ENCODE assay signal across 8 cellular contexts in the genomic region with DNA sequence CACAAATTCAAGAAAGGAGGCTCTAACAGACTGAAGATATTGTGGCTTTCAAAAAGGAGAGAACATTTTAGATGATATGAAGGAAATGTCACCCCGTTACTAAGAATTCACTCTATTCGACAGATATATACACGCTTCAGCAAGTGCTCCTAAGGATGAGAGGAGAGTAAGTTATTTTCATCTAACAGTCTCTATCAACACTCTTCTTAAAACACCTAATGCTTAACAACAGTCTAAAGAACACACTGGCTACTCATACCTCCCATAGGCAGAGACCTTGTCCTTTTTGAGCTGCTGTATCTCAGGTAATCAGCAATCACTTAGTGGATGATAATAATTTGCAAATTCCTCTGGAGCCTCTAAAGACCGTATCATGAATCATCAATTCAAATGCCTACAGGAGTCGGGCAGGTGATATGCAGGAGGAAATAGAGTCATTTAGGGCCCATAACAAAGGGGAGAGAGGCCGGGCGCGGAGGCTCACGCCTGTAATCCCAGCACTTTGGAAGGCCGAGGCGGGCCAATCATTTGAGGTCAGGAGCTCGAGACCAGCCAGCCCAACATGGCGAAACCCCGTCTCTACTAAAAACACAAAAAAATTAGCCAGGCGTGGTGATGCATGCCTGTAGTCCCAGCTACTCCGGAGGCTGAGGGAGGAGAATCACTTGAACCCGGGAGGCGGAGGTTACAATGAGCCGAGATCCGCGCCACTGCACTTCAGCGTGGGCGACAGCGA. TPM values are rescaled to one million over a fixed set of nuclear protein-coding genes. Genes with fewer than 3 reads are reported as not detected.
A peak's percentile ranks its signal among the peaks of the same experiment; 100 is the strongest.
DNase-seq lines count a peak whose midpoint lies in the region; ATAC-seq, FAIRE-seq and TF ChIP-seq lines count a peak whose summit lies in the region.

No MANE protein-coding gene starts in this region.

- peak overlapping the region; percentile 99 for H3K27ac Mint-ChIP-seq in T-helper 2 cell treated with Interferon-gamma antibody and Interleukin-4, amounts not matched to agents 5 μg/mL and 100 μg/mL, for 36 hours

- peaks cover 0 to 9% of the 10 kb centered on the region in 2 experiments; a peak in 2 of 4 replicates for H3K79me2 ChIP-seq in H1 (ENCODE audit: control insufficient read depth in 1 of 2, insufficient read depth in 2 of 2, low read length in 2 of 2)

- H3K9me3 Mint-ChIP-seq in T-helper 2 cell treated with Interferon-gamma antibody and Interleukin-4, amounts not matched to agents 5 μg/mL and 100 μg/mL, for 36 hours: no peaks in the 10 kb centered on the region

- no peak for TF ChIP-seq CTCF in A549 (IDR thresholded peaks at IDR 0.05)
- no peak for TF ChIP-seq CTCF in H1 (IDR thresholded peaks at IDR 0.05; ENCODE audit: control extremely low read depth in 1 of 3, insufficient read depth in 1 of 3, low read depth in 1 of 3, low read length in 3 of 3)
- TF ChIP-seq CTCF in upper lobe of left lung (IDR thresholded peaks at IDR 0.05): no peak

- H4K5ac ChIP-seq in H1 (ENCODE audit: insufficient read length, low read depth, low read length): no peak overlapping the region

- TF ChIP-seq EP300 in A549 (IDR thresholded peaks at IDR 0.05) (no peak), H1 (IDR thresholded peaks at IDR 0.05; ENCODE audit: borderline replicate concordance in 1 of 2, low read depth in 2 of 2, low read length in 2 of 2) (no peak), upper lobe of left lung (IDR thresholded peaks at IDR 0.05) (no peak)

- no peak overlapping the region for H3K18ac ChIP-seq in H1 (ENCODE audit: extremely low read depth, low read length)

- no peak overlapping the region for H2BK15ac ChIP-seq in H1 (ENCODE audit: low read length)

- H4K8ac ChIP-seq in H1 (ENCODE audit: extremely low read depth, insufficient read depth, low read length): no peak overlapping the region

- H3K56ac ChIP-seq in H1 (replicated peaks; ENCODE audit: insufficient read length, low read depth, low read length): no peak overlapping the region

- no peak overlapping the region for H3K4ac ChIP-seq in H1 (replicated peaks; ENCODE audit: insufficient read length, low read depth, low read length)

- CTCF ChIA-PET in A549 (lab: Yijun Ruan, JAX) (interaction anchor here (0.9 to 2.2 kb wide), 8 partner anchors 9 to 441 kb away, joined by 3 to 14 read pairs (median 3); no protein-coding TSS in a partner anchor), H1 (lab: Charles Lee; ENCODE audit: partially characterized antibody) (interaction anchor here (0.8 to 3.0 kb wide), 8 partner anchors 18 to 337 kb away, joined by 3 to 22 read pairs (median 4); partner anchors contain the start of gene KIAA1958)

- H3K4me1 ChIP-seq in A549 (peaks cover 28% of the 10 kb centered on the region; the same call in 2 of the 3 replicates), H1 (replicated peaks in 1 of 4; ENCODE audit: control insufficient read depth in 3 of 4, insufficient read depth in 4 of 4, low read length in 3 of 4) (no peaks in the 10 kb centered on the region; a peak in 3 of 7 replicates), upper lobe of left lung (peaks cover 28 to 39% (median 29%) of the 10 kb centered on the region in 4 donors)

- TF ChIP-seq POLR2A in A549 (IDR thresholded peaks at IDR 0.05; ENCODE audit: low read length) (no peak), H1 (IDR thresholded peaks at IDR 0.05; ENCODE audit: control extremely low read depth in 1 of 2, low read depth in 2 of 2, low read length in 2 of 2) (no peak), upper lobe of left lung (IDR thresholded peaks at IDR 0.05) (no peak)

- H2BK20ac ChIP-seq in H1 (ENCODE audit: low read length): no peak overlapping the region

- no peak overlapping the region for H2BK5ac ChIP-seq in H1 (ENCODE audit: low read depth, low read length)

- DNase-seq in A549 (ENCODE audit: low read depth in 1 of 2, low spot score in 1 of 2) (peak in 1 of 2 experiments; percentile 26), H1 (ENCODE audit: low read depth in 1 of 2, low spot score in 2 of 2) (peak in 1 of 2 experiments; percentile 10), myocyte (ENCODE audit: low read depth) (peak; percentile 9), upper lobe of left lung (peak in 1 of 2 donors; percentile 55), NK-92 (lab: John Stamatoyannopoulos, UW; ENCODE audit: unreplicated experiment) (no peak)
- DNase-seq in T-helper 2 cell treated with Interferon-gamma antibody and Interleukin-4, amounts not matched to agents 5 μg/mL and 100 μg/mL, for 36 hours (ENCODE audit: low spot score): peak; percentile 24

- peaks cover 5% of the 10 kb centered on the region for H3K23me2 ChIP-seq in H1 (ENCODE audit: low read depth, low read length)

- no peak overlapping the region for H2BK12ac ChIP-seq in H1 (ENCODE audit: low read depth, low read length)

- no peak overlapping the region for H3K23ac ChIP-seq in H1 (ENCODE audit: insufficient read length)

- H4K91ac ChIP-seq in H1 (replicated peaks; ENCODE audit: insufficient read length, low read length): no peak overlapping the region

- ATAC-seq in A549: peak in 1 of 2 experiments; percentile 23; a peak in 3 of 6 replicates
- peak; percentile 24 for ATAC-seq in GM18517 (IDR thresholded peaks at IDR 0.05; ENCODE audit: unreplicated experiment)
- ATAC-seq in HG03378 (IDR thresholded peaks at IDR 0.05; ENCODE audit: unreplicated experiment): peak; percentile 11
- peak in 1 of 2 donors; percentile 4 for ATAC-seq in upper lobe of left lung (ENCODE audit: low FRiP score in 2 of 2)

- H3K27me3 Mint-ChIP-seq in T-helper 2 cell treated with Interferon-gamma antibody and Interleukin-4, amounts not matched to agents 5 μg/mL and 100 μg/mL, for 36 hours (ENCODE audit: low read depth): no peaks in the 10 kb centered on the region

- peak overlapping the region; percentile 90 to 93 for H3K27ac ChIP-seq in A549
- H3K27ac ChIP-seq in H1 (ENCODE audit: low read depth, low read length): no peak overlapping the region
- H3K27ac ChIP-seq in upper lobe of left lung: peak overlapping the region; percentile 94 to 98 (median 96)

- 0 out of 2 replicates have a peak overlapping the region, but pooled peaks have one; percentile 14 for H2AFZ ChIP-seq in H1 (ENCODE audit: low read length)

- no peak overlapping the region for H2BK120ac ChIP-seq in H1 (replicated peaks; ENCODE audit: low read depth, low read length)

- H3K4me3 ChIP-seq in A549: peak overlapping the region; percentile 70
- peak overlapping the region; percentile 56 to 93 (median 82) for H3K4me3 ChIP-seq in H1 (ENCODE audit: extremely low read depth in 1 of 4, insufficient read depth in 2 of 4, low read depth in 3 of 4, low read length in 4 of 4)
- peak overlapping the region; percentile 42 to 91 (median 74) for H3K4me3 ChIP-seq in upper lobe of left lung

- H3K36me3 ChIP-seq in H1 (ENCODE audit: control insufficient read depth in 2 of 4, insufficient read depth in 4 of 4, low read length in 3 of 4) (no peaks in the 10 kb centered on the region), upper lobe of left lung (no peaks in the 10 kb centered on the region)

- peak overlapping the region; percentile 99 for H3K4me3 Mint-ChIP-seq in T-helper 2 cell treated with Interferon-gamma antibody and Interleukin-4, amounts not matched to agents 5 μg/mL and 100 μg/mL, for 36 hours

- no peak overlapping the region for H3K14ac ChIP-seq in H1 (ENCODE audit: insufficient read length)

- H2AK5ac ChIP-seq in H1 (ENCODE audit: low read depth, low read length): no peak overlapping the region

- H3K9ac ChIP-seq in H1 (replicated peaks in 1 of 4; ENCODE audit: extremely low read depth in 1 of 4, low read depth in 3 of 4, low read length in 3 of 4): peak overlapping the region in 3 of 4 experiments; percentile 55 to 88 (median 86); a peak in 4 of 7 replicates

- POLR2A ChIA-PET in A549 (lab: Yijun Ruan, JAX): interaction anchor here (0.5 to 2.3 kb wide), 12 partner anchors 9 to 1029 kb away, joined by 3 to 22 read pairs (median 5); partner anchors contain the start of genes DNAJC25, KIAA1958 and PTBP3
- POLR2A ChIA-PET in H1 (lab: Charles Lee; ENCODE audit: partially characterized antibody): interaction anchor here (0.6 to 2.6 kb wide), 6 partner anchors 12 to 340 kb away, joined by 3 to 15 read pairs (median 4); partner anchors contain the start of gene INIP

- H3K4me2 ChIP-seq in A549: peak overlapping the region; percentile 83
- H3K4me2 ChIP-seq in H1 (ENCODE audit: insufficient read depth in 1 of 2, low read depth in 2 of 2, low read length in 2 of 2): peak overlapping the region; percentile 81

- H3K27me3 ChIP-seq in H1 (replicated peaks in 1 of 4; ENCODE audit: control insufficient read depth in 3 of 4, extremely low read depth in 1 of 4, insufficient read depth in 3 of 4, low read length in 3 of 4) (no peaks in the 10 kb centered on the region), upper lobe of left lung (no peaks in the 10 kb centered on the region)

- TF ChIP-seq RAD21 in A549 (conservative IDR thresholded peaks at IDR 0.05 in 1 of 2, IDR thresholded peaks at IDR 0.05 in 1 of 2) (no peak), H1 (IDR thresholded peaks at IDR 0.05 in 1 of 2, conservative IDR thresholded peaks at IDR 0.05 in 1 of 2; ENCODE audit: low read depth in 2 of 2, low read length in 2 of 2) (no peak)

- peaks cover 5% of the 10 kb centered on the region for H3K36me3 Mint-ChIP-seq in T-helper 2 cell treated with Interferon-gamma antibody and Interleukin-4, amounts not matched to agents 5 μg/mL and 100 μg/mL, for 36 hours (ENCODE audit: low read depth)

- 13% methylated on average over 24 of the region's 24 CpGs for WGBS in A549 (ENCODE audit: missing lambda C conversion rate)
- 41% methylated on average over 24 of the region's 24 CpGs; no CpG with 5 or more reads in 1 of the 2 experiments for WGBS in H1 (ENCODE audit: extremely low coverage in 1 of 2, insufficient coverage in 1 of 2, insufficient read length in 1 of 2, insufficient replicate concordance in 2 of 2, low coverage in 1 of 2, low lambda C conversion rate in 2 of 2, missing lambda C conversion rate in 1 of 2), 2 experiments
- 19 to 24% methylated on average over 24 of the region's 24 CpGs for WGBS in upper lobe of left lung, 2 donors

- peaks cover 45% of the 10 kb centered on the region for H3K4me1 Mint-ChIP-seq in T-helper 2 cell treated with Interferon-gamma antibody and Interleukin-4, amounts not matched to agents 5 μg/mL and 100 μg/mL, for 36 hours (ENCODE audit: low read depth)

- no peak for FAIRE-seq in A549 (lab: Jason Lieb, UNC)
- no peak for FAIRE-seq in H1 (lab: Jason Lieb, UNC)

- H3K79me1 ChIP-seq in H1 (ENCODE audit: low read depth, low read length): no peaks in the 10 kb centered on the region; the same call in 1 of the 2 replicates

- H3K9me3 ChIP-seq in A549 (no peaks in the 10 kb centered on the region), H1 (ENCODE audit: insufficient read depth in 2 of 2, low read depth in 1 of 2, low read length in 1 of 2) (no peaks in the 10 kb centered on the region), upper lobe of left lung (no peaks in the 10 kb centered on the region)

- no peaks in the 10 kb centered on the region for H4K20me1 ChIP-seq in H1 (replicated peaks in 1 of 2; ENCODE audit: control insufficient read depth in 1 of 2, insufficient read depth in 2 of 2, low read length in 2 of 2)

RNA-seq across cellular contexts. Expression of gene HSDL2, which starts 1.3 kb away (rescaled TPM):
- polyA plus RNA-seq in A549 (2011; rRNA removed) (45.3 and 47.7 TPM in 2 replicates), A549 (2017; fragmentation: RNase III; extraction: RNeasy Plus Mini Kit Qiagen cat#74134 plus additional on column Dnase treatment) (43.1 to 47.6 TPM (median 47.4 TPM) in 3 replicates), H1 (2011; rRNA removed) (3.1 and 6.6 TPM in 2 replicates)
- 12.1 and 13.3 TPM in 2 replicates for polyA plus RNA-seq in A549 (2012; cell fraction: cytosol; rRNA removed)
- 4.7 and 5.3 TPM in 2 replicates for polyA plus RNA-seq in A549 (2012; cell fraction: nucleus; rRNA removed)
- 26.5 and 28.9 TPM in 2 replicates for polyA minus RNA-seq in A549 (2011; rRNA and poly(A)+ RNA removed)
- 15.4 and 16.4 TPM in 2 replicates for total RNA-seq in H1 (2021; fragmentation: NEBNext Ultra II Directional; extraction: Animal tissue kit (Norgen Biotek cat#: 25700))
- 8.7 TPM for polyA plus RNA-seq in H1 (2011; cell fraction: cytosol; rRNA removed)
- polyA plus RNA-seq in H1 (2011; cell fraction: nucleus; rRNA removed): 3.3 TPM
- polyA plus RNA-seq in H1 (2012, experiment 1 of 2): 12.7 to 18.9 TPM (median 15.6 TPM) in 4 replicates
- polyA plus RNA-seq in H1 (2012, experiment 2 of 2): 1.2 TPM
- polyA plus RNA-seq in H1 (2013, experiment 1 of 2): 14.5 TPM
- polyA plus RNA-seq in H1 (2013, experiment 2 of 2): 14.3 TPM
- polyA minus RNA-seq in H1 (2011; rRNA and poly(A)+ RNA removed): 11.7 and 27.7 TPM in 2 replicates
- 9.5 TPM for polyA minus RNA-seq in H1 (2011; cell fraction: cytosol; rRNA and poly(A)+ RNA removed)
- 24.4 TPM for polyA minus RNA-seq in H1 (2011; cell fraction: nucleus; rRNA and poly(A)+ RNA removed)
- total RNA-seq in myocyte (41.3 and 58.5 TPM in 2 replicates), upper lobe of left lung (10 to 100 TPM; 25.1 to 92.6 (median 46.2) TPM)
- 12.9 TPM for polyA plus RNA-seq in myocyte (2012)

RNA-seq across cellular contexts. Expression of gene PTBP3, which starts 45.2 kb away (rescaled TPM):
- 105 and 127 TPM in 2 replicates for polyA plus RNA-seq in A549 (2011; rRNA removed)
- 15.0 and 23.1 TPM in 2 replicates for polyA plus RNA-seq in A549 (2012; cell fraction: cytosol; rRNA removed)
- 19.0 and 21.9 TPM in 2 replicates for polyA plus RNA-seq in A549 (2012; cell fraction: nucleus; rRNA removed)
- 40.0 to 55.7 TPM (median 49.9 TPM) in 3 replicates for polyA plus RNA-seq in A549 (2017; fragmentation: RNase III; extraction: RNeasy Plus Mini Kit Qiagen cat#74134 plus additional on column Dnase treatment)
- polyA minus RNA-seq in A549 (2011; rRNA and poly(A)+ RNA removed): 210 and 235 TPM in 2 replicates
- 104 and 124 TPM in 2 replicates for total RNA-seq in H1 (2021; fragmentation: NEBNext Ultra II Directional; extraction: Animal tissue kit (Norgen Biotek cat#: 25700))
- 51.0 and 87.8 TPM in 2 replicates for polyA plus RNA-seq in H1 (2011; rRNA removed)
- 35.2 TPM for polyA plus RNA-seq in H1 (2011; cell fraction: cytosol; rRNA removed)
- 22.6 TPM for polyA plus RNA-seq in H1 (2011; cell fraction: nucleus; rRNA removed)
- 15.7 to 34.2 TPM (median 28.2 TPM) in 4 replicates for polyA plus RNA-seq in H1 (2012, experiment 1 of 2)
- polyA plus RNA-seq in H1 (2012, experiment 2 of 2): 2.9 TPM
- polyA plus RNA-seq in H1 (2013, experiment 1 of 2): 48.2 TPM
- polyA plus RNA-seq in H1 (2013, experiment 2 of 2): 46.7 TPM
- polyA minus RNA-seq in H1 (2011; rRNA and poly(A)+ RNA removed): 168 and 239 TPM in 2 replicates
- polyA minus RNA-seq in H1 (2011; cell fraction: cytosol; rRNA and poly(A)+ RNA removed): 51.4 TPM
- polyA minus RNA-seq in H1 (2011; cell fraction: nucleus; rRNA and poly(A)+ RNA removed): 56.7 TPM
- 38.0 and 46.7 TPM in 2 replicates for total RNA-seq in myocyte
- polyA plus RNA-seq in myocyte (2012): 7.4 TPM
- 10 to 100 TPM; 34.6 to 88.5 (median 74.4) TPM for total RNA-seq in upper lobe of left lung
